ENCODE assay signal across 20 cellular contexts in genomic region chr14:63988579-63988978, GRCh38.
"Had no signal": no experiment of that assay in that cellular context is flagged by ENCODE, and none has a peak within 500 bp of the region (broad histone marks: within the 10 kb centered on the region; RNA-seq: fewer than 3 reads in every experiment).

No MANE protein-coding gene starts in this region.

- DNase-seq: effector CD8-positive, alpha-beta T cell; esophagus squamous epithelium; foreskin fibroblast; glutamatergic neuron; kidney; left cardiac atrium; left ventricle myocardium inferior; lower lobe of right lung; mesenchymal stem cell; naive B cell; spleen; stimulated activated CD4-positive, alpha-beta T cell treated with anti-CD3 and anti-CD28 coated beads, Interleukin-2, amount 100 ng/mL, for 24 hours; stimulated activated CD4-positive, alpha-beta T cell treated with anti-CD3 and anti-CD28 coated beads, Interleukin-4, amount 100 ng/mL, for 4 hours; stimulated activated naive CD4-positive, alpha-beta T cell treated with Interleukin-2 at 50 U/mL for 16 hours; trophoblast cell had no signal

- H3K27ac Mint-ChIP-seq: naive B cell had no signal

- H3K27me3 ChIP-seq: esophagus squamous epithelium, gastroesophageal sphincter, neutrophil, spleen had no signal

- H3K27ac ChIP-seq: coronary artery, epithelial cell of prostate, esophagus squamous epithelium, gastroesophageal sphincter, left ventricle myocardium inferior, lower lobe of right lung, neutrophil, spleen had no signal

- H3K9me3 ChIP-seq: esophagus squamous epithelium, gastroesophageal sphincter, left ventricle myocardium inferior, lower lobe of right lung, neutrophil, spleen had no signal

- H3K27me3 Mint-ChIP-seq: naive B cell had no signal

- ATAC-seq: gastroesophageal sphincter, left cardiac atrium, lower lobe of right lung, sciatic nerve had no signal

- H3K9me3 Mint-ChIP-seq: naive B cell had no signal

- H3K4me3 Mint-ChIP-seq: naive B cell had no signal

- H3K4me1 ChIP-seq: gastroesophageal sphincter, left ventricle myocardium inferior, lower lobe of right lung had no signal

- H3K4me3 ChIP-seq: coronary artery, esophagus squamous epithelium, gastroesophageal sphincter, left ventricle myocardium inferior, lower lobe of right lung, spleen had no signal
